Comparison of ENCODE assay signal across 8 cellular contexts in the genomic region with DNA sequence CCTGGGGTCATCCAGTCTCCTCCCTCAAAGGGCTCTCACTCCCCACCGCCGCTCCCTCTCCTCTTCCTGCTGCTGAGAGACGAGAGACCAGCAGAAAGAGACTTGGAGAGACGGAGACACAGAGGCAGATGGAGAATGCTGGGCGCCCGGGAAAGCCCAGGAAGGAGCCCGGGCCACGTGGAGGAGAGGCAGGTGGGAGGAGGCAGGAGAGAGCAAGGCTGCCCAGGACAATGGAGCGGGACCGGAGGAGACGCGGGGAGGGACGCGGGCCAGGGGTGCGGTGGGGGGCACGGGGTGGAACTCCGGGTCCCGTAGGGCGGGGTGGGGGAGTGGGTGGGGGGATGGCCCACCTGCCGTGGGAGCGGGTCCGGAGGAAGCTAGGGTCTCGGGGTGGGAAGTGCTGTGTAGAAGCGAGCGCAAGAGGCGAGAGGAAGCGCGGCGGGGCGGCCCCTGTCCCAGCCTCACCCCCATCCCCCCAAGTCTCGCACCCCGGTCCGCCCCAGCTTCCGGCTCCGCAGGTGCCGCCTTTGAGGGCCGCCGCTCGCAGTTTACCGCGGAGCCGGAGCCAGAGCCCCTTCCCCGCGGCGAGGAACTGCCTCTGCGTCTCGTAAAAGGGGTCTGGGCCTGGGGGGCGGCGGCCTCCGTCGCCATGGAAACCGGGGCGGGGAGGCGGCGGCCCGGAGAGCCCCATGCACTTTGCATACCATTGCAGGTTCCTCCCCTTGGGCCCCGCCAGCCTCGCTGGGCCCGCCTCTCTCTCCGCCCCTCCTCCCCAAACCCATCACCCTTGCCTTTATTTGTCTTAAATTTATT. TPM values are rescaled to one million over a fixed set of nuclear protein-coding genes. Genes with fewer than 3 reads are reported as not detected.
A peak's percentile ranks its signal among the peaks of the same experiment; 100 is the strongest.
DNase-seq lines count a peak whose midpoint lies in the region; ATAC-seq lines count a peak whose summit lies in the region.

No MANE protein-coding gene starts in this region.

- H3K27me3 Mint-ChIP-seq in activated CD4-positive, alpha-beta T cell treated with anti-CD3 and anti-CD28 coated beads, Interleukin-2, amount 10 ng/mL, durations not matched to agents 7 days and 5 days, result peaks cover 24% of the 10 kb centered on the region
- H3K27me3 Mint-ChIP-seq in naive B cell, result peaks cover 0 to 14% (median 3%) of the 10 kb centered on the region in 3 donors

- no peaks in the 10 kb centered on the region for H3K9me3 Mint-ChIP-seq in activated CD4-positive, alpha-beta T cell treated with anti-CD3 and anti-CD28 coated beads, Interleukin-2, amount 10 ng/mL, durations not matched to agents 7 days and 5 days
- H3K9me3 Mint-ChIP-seq in naive B cell, result peaks cover 0 to 1% (median 0%) of the 10 kb centered on the region in 7 donors

- DNase-seq in Caki2 (ENCODE audit: low read depth) (peak; percentile 73), HK-2 (ENCODE audit: unreplicated experiment) (peak; percentile 80), ecto neural progenitor cell (ENCODE audit: low spot score) (peak; percentile 93), naive B cell (peak; percentile 82)
- peak; percentile 60 for DNase-seq in activated CD4-positive, alpha-beta T cell treated with anti-CD3 and anti-CD28 coated beads, Interleukin-2, amount 10 ng/mL, durations not matched to agents 7 days and 5 days
- DNase-seq in stimulated activated naive CD8-positive, alpha-beta T cell treated with anti-CD3 and anti-CD28 coated beads, Interleukin-15, Interleukin-2, amounts not matched to agents 100 U/mL and 50 U/mL, for 24 hours, result peak; percentile 72
- no peak for DNase-seq in NK-92 treated with Interleukin-12 subunit alpha and Interleukin-12 subunit beta, amount 100 ng/mL, for 24 hours (lab: John Stamatoyannopoulos, UW)

- peak; percentile 91 to 92 for ATAC-seq in naive B cell (ENCODE audit: low read depth in 2 of 2)
- peak; percentile 72 for ATAC-seq in stimulated activated naive CD8-positive, alpha-beta T cell treated with anti-CD3 and anti-CD28 coated beads, Interleukin-15, Interleukin-2, amounts not matched to agents 100 U/mL and 50 U/mL, for 24 hours
- no peak for ATAC-seq in HG03135 (IDR thresholded peaks at IDR 0.05; ENCODE audit: unreplicated experiment)

- H3K4me1 Mint-ChIP-seq in activated CD4-positive, alpha-beta T cell treated with anti-CD3 and anti-CD28 coated beads, Interleukin-2, amount 10 ng/mL, durations not matched to agents 7 days and 5 days, result peaks cover 40% of the 10 kb centered on the region
- peaks cover 25 to 48% (median 30%) of the 10 kb centered on the region in 3 donors for H3K4me1 Mint-ChIP-seq in naive B cell

- in situ Hi-C loops in Caki2 (cut with HindIII; ENCODE audit: low pct_unique_long_range_greater_than_20kb, low sequenced_read_pairs), result no loop called here

- H3K4me3 Mint-ChIP-seq in activated CD4-positive, alpha-beta T cell treated with anti-CD3 and anti-CD28 coated beads, Interleukin-2, amount 10 ng/mL, durations not matched to agents 7 days and 5 days, result peak overlapping the region; percentile 30
- peak overlapping the region; percentile 74 to 90 (median 84) for H3K4me3 Mint-ChIP-seq in naive B cell

- CTCF ChIA-PET in activated CD4-positive, alpha-beta T cell treated with anti-CD3 and anti-CD28 coated beads, Interleukin-2, amount 10 ng/mL, durations not matched to agents 7 days and 5 days (lab: Charles Lee), result interaction anchor here (2.0 kb wide), 1 partner anchor 85 kb away, joined by 6 read pairs; no protein-coding TSS in a partner anchor

- no peaks in the 10 kb centered on the region for H3K36me3 Mint-ChIP-seq in activated CD4-positive, alpha-beta T cell treated with anti-CD3 and anti-CD28 coated beads, Interleukin-2, amount 10 ng/mL, durations not matched to agents 7 days and 5 days (ENCODE audit: low read depth)
- no peaks in the 10 kb centered on the region for H3K36me3 Mint-ChIP-seq in naive B cell

- H3K27ac Mint-ChIP-seq in activated CD4-positive, alpha-beta T cell treated with anti-CD3 and anti-CD28 coated beads, Interleukin-2, amount 10 ng/mL, durations not matched to agents 7 days and 5 days, result no peak overlapping the region
- peak overlapping the region in 2 of 6 donors; percentile 54 to 66 for H3K27ac Mint-ChIP-seq in naive B cell

- POLR2A ChIA-PET in activated CD4-positive, alpha-beta T cell treated with anti-CD3 and anti-CD28 coated beads, Interleukin-2, amount 10 ng/mL, durations not matched to agents 7 days and 5 days (lab: Charles Lee), result no interaction called here

RNA-seq across cellular contexts. Expression of gene EPHA2, which starts 11.7 kb away (rescaled TPM):
- 64.0 and 81.3 TPM in 2 replicates for total RNA-seq in Caki2 (2014; rRNA removed; shearing (Covaris generic); ENCODE audit: low replicate concordance)
- not detected for total RNA-seq in activated CD4-positive, alpha-beta T cell treated with anti-CD3 and anti-CD28 coated beads, Interleukin-2, amount 10 ng/mL, durations not matched to agents 7 days and 5 days
- polyA plus RNA-seq in naive B cell (ENCODE audit: low read depth in 6 of 6), result not detected

RNA-seq across cellular contexts. Expression of gene ARHGEF19, which starts 44.9 kb away (rescaled TPM):
- total RNA-seq in Caki2 (2014; rRNA removed; shearing (Covaris generic); ENCODE audit: low replicate concordance), result 26.2 and 26.4 TPM in 2 replicates
- total RNA-seq in activated CD4-positive, alpha-beta T cell treated with anti-CD3 and anti-CD28 coated beads, Interleukin-2, amount 10 ng/mL, durations not matched to agents 7 days and 5 days, result 10 to 100 TPM; 10.7 to 12.1 TPM
- polyA plus RNA-seq in naive B cell (ENCODE audit: low read depth in 6 of 6), result 10 to 100 TPM in 2 of 6 donors, 1 to 10 TPM in 4; 7.0 to 10.8 (median 8.1) TPM

Comparison
In these comparisons a context has a peak if more than half of its experiments do, and no peak if none do; other contexts are left out.
1. RNA of gene EPHA2, which starts 11.7 kb away (total RNA-seq): 64.0 to 81.3 TPM in Caki2; not detected in activated CD4-positive, alpha-beta T cell treated with anti-CD3 and anti-CD28 coated beads, Interleukin-2, amount 10 ng/mL, durations not matched to agents 7 days and 5 days; every median in the first group is over 10 times any median in the second.